ENCODE assay signal across 1 cellular context in genomic region chr1:40817791-40818263, GRCh38.
TF ChIP-seq lines count a peak whose summit lies in the region.

No MANE protein-coding gene starts in this region.

TF ChIP-seq in GM23338, 12 proteins besides CTCF, POLR2A, EP300 and RAD21 (continued from another document):
- no peak for TF ChIP-seq REST (IDR thresholded peaks at IDR 0.05; ENCODE audit: unreplicated experiment)
